ENCODE assay signal across 8 cellular contexts in the genomic region with DNA sequence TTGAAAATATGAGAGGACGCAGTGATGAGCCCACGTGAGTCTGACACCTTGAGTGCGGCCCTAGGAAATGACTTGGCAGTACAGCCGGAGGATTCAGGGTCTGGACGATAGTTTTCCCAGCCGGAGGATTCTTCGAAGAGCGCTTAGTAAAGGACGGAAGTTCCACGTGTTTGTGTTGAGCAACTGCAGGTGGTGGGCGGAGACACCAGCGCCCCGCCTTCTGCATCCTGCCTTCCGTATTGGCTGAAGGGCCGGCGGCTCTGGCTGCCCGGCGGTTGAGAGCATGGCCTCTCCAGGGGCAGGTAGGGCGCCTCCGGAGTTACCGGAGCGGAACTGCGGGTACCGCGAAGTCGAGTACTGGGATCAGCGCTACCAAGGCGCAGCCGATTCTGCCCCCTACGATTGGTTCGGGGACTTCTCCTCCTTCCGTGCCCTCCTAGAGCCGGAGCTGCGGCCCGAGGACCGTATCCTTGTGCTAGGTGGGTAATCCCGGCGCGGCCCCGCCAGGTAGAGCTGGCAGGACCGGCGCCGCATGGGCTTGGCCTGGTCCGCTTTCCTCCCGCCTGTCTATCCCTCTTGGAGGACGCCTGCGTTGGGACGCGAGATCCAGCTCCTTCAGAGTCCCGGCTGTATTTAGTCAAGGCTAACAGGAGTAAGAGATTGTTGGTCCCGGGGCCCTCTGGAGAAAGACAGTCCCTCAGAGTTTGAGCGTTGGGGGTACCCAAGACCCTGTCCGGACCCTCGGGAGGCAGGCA. TPM values are rescaled to one million over a fixed set of nuclear protein-coding genes. Genes with fewer than 3 reads are reported as not detected.
A peak's percentile ranks its signal among the peaks of the same experiment; 100 is the strongest.
DNase-seq lines count a peak whose midpoint lies in the region; ATAC-seq and TF ChIP-seq lines count a peak whose summit lies in the region.

A gene (plus strand): TSS at position 261 of the 755 bp plus-strand sequence. CDS start 23 bp downstream, at position 284.

- H3K9me3 ChIP-seq in esophagus squamous epithelium = no peaks in the 10 kb centered on the region

- H3K36me3 ChIP-seq in esophagus squamous epithelium = peaks cover 8 to 17% (median 9%) of the 10 kb centered on the region in 3 donors

- 0 to 1% methylated on average over 10 to 24 of the region's 54 CpGs for WGBS in esophagus squamous epithelium, 2 donors

- H3K27ac ChIP-seq in esophagus squamous epithelium = peak within 1 kb of the TSS; percentile 80 to 91 (median 86)

- peak within 1 kb of the TSS; percentile 74 to 89 (median 76) for H3K4me3 ChIP-seq in esophagus squamous epithelium

- peak in 1 of 4 donors; percentile 16 for TF ChIP-seq POLR2A in esophagus squamous epithelium (IDR thresholded peaks at IDR 0.05)

- intact Hi-C loops in esophagus squamous epithelium (cut with DNase I) = no loop called here

- peaks cover 5 to 30% (median 17%) of the 10 kb centered on the region in 3 donors for H3K4me1 ChIP-seq in esophagus squamous epithelium

- no peaks in the 10 kb centered on the region for H3K27me3 ChIP-seq in esophagus squamous epithelium

- ATAC-seq in GM21723 (IDR thresholded peaks at IDR 0.05; ENCODE audit: unreplicated experiment) = peak; percentile 91

- DNase-seq in DMS79 treated with DMSO at 0.1 percent for 48 hours (lab: John Stamatoyannopoulos, UW) (peak; percentile 97), KG1 (lab: John Stamatoyannopoulos, UW) (peak; percentile 93), esophagus squamous epithelium (lab: John Stamatoyannopoulos, UW) (peak; percentile 73), myocyte (ENCODE audit: low read depth) (peak; percentile 97)
- DNase-seq in activated T-cell treated with anti-CD3 and anti-CD28 coated beads, Interleukin-2, amount 50 U/mL, for 48 hours = peak; percentile 94 to 97
- peak; percentile 93 to 98 for DNase-seq in stimulated activated CD8-positive, alpha-beta memory T cell treated with anti-CD3 and anti-CD28 coated beads, Interleukin-7, amount 100 ng/mL, for 48 hours (ENCODE audit: extremely low read depth in 1 of 2, low read depth in 1 of 2)

- TF ChIP-seq CTCF in esophagus squamous epithelium (IDR thresholded peaks at IDR 0.05) = peak; percentile 25 to 47 (median 28)

TF ChIP-seq in PFSK-1, 5 proteins besides CTCF, POLR2A, EP300 and RAD21:
- TF ChIP-seq SIN3A (IDR thresholded peaks at IDR 0.05; ENCODE audit: borderline replicate concordance, insufficient read depth, low read length) = peak; percentile 94; the same call in 1 of the 2 replicates
- TF ChIP-seq FOXP2 (optimal IDR thresholded peaks at IDR 0.05; ENCODE audit: borderline replicate concordance, extremely low read depth, extremely low read length, insufficient read depth) = no peak
- TF ChIP-seq, protein P1, sequence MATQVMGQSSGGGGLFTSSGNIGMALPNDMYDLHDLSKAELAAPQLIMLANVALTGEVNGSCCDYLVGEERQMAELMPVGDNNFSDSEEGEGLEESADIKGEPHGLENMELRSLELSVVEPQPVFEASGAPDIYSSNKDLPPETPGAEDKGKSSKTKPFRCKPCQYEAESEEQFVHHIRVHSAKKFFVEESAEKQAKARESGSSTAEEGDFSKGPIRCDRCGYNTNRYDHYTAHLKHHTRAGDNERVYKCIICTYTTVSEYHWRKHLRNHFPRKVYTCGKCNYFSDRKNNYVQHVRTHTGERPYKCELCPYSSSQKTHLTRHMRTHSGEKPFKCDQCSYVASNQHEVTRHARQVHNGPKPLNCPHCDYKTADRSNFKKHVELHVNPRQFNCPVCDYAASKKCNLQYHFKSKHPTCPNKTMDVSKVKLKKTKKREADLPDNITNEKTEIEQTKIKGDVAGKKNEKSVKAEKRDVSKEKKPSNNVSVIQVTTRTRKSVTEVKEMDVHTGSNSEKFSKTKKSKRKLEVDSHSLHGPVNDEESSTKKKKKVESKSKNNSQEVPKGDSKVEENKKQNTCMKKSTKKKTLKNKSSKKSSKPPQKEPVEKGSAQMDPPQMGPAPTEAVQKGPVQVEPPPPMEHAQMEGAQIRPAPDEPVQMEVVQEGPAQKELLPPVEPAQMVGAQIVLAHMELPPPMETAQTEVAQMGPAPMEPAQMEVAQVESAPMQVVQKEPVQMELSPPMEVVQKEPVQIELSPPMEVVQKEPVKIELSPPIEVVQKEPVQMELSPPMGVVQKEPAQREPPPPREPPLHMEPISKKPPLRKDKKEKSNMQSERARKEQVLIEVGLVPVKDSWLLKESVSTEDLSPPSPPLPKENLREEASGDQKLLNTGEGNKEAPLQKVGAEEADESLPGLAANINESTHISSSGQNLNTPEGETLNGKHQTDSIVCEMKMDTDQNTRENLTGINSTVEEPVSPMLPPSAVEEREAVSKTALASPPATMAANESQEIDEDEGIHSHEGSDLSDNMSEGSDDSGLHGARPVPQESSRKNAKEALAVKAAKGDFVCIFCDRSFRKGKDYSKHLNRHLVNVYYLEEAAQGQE (IDR thresholded peaks at IDR 0.05; ENCODE audit: insufficient read depth in 1 of 2, low read depth in 2 of 2, low read length in 2 of 2) = peak in 1 of 2 experiments; percentile 38; a peak in 1 of 4 replicates
- peak; percentile 53; the same call in 1 of the 2 replicates for TF ChIP-seq TAF1 (IDR thresholded peaks at IDR 0.05; ENCODE audit: borderline replicate concordance, insufficient read depth, low read length)

RNA-seq across cellular contexts. Expression of the gene that starts here (rescaled TPM):
- polyA plus RNA-seq in PFSK-1 (2012; ENCODE audit: insufficient read length, low read depth) = 8.6 TPM
- 10 to 100 TPM in 2 of 4 donors, 1 to 10 TPM in 2; 8.1 to 13.4 (median 10.3) TPM for total RNA-seq in esophagus squamous epithelium
- 2.8 and 3.6 TPM in 2 replicates for total RNA-seq in myocyte
- polyA plus RNA-seq in myocyte (2012) = 7.5 TPM

Comparison
In these comparisons a context has a peak if more than half of its experiments do, and no peak if none do; other contexts are left out.
1. Peak in every context shown above with its lines: DNase-seq, ATAC-seq, H3K4me3 ChIP-seq and H3K27ac ChIP-seq.